Comparison of ENCODE assay signal across 8 cellular contexts in genomic region chr13:85798999-85799646, GRCh38. TPM values are rescaled to one million over a fixed set of nuclear protein-coding genes. Genes with fewer than 3 reads are reported as not detected.
DNase-seq lines count a peak whose midpoint lies in the region; ATAC-seq, FAIRE-seq and TF ChIP-seq lines count a peak whose summit lies in the region.

Gene SLITRK6 (minus strand): TSS chr13:85799419. CDS start chr13:85796508, 2,911 bp downstream.

- intact Hi-C loops in HCT116 (cut with micrococcal nuclease): no loop called here
- intact Hi-C loops in gastrocnemius medialis (cut with DNase I; ENCODE audit: low total_unique reads): no loop called here

- H3K79me2 ChIP-seq in HCT116 (ENCODE audit: insufficient read depth, low read length): no peaks in the 10 kb centered on the region

- ATAC-seq in HCT116 (peak; percentile 75), gastrocnemius medialis (no peak)

- no peak for TF ChIP-seq CTCF in HCT116 (IDR thresholded peaks at IDR 0.05 in 2 of 3, conservative IDR thresholded peaks at IDR 0.05 in 1 of 3; ENCODE audit: borderline replicate concordance in 1 of 3, insufficient read depth in 1 of 3, low read depth in 2 of 3, low read length in 2 of 3)
- TF ChIP-seq CTCF in endothelial cell (IDR thresholded peaks at IDR 0.05; ENCODE audit: unreplicated experiment): no peak
- no peak for TF ChIP-seq CTCF in gastrocnemius medialis (IDR thresholded peaks at IDR 0.05 in 4 of 5, conservative IDR thresholded peaks at IDR 0.05 in 1 of 5)

- H3K4me3 ChIP-seq in HCT116 (replicated peaks in 1 of 2; ENCODE audit: low read depth in 1 of 2, low read length in 2 of 2): no peak within 1 kb of the TSS
- no peak within 1 kb of the TSS for H3K4me3 ChIP-seq in small intestine (ENCODE audit: low read depth in 1 of 2, low read length in 2 of 2)
- no peak within 1 kb of the TSS for H3K4me3 ChIP-seq in gastrocnemius medialis

- no peaks in the 10 kb centered on the region for H3K9me2 ChIP-seq in HCT116 (ENCODE audit: insufficient read depth)

- peaks cover 14% of the 10 kb centered on the region for H3K4me1 Mint-ChIP-seq in endothelial cell (ENCODE audit: unreplicated experiment)

- CTCF ChIA-PET in HCT116 (lab: Charles Lee): interaction anchor here (1.4 kb wide), 1 partner anchor 29 kb away, joined by 5 read pairs; no protein-coding TSS in a partner anchor

- H2AFZ ChIP-seq in HCT116 (ENCODE audit: low read depth, low read length, poor library complexity, severe bottlenecking): no peak within 1 kb of the TSS

- TF ChIP-seq RAD21 in HCT116 (IDR thresholded peaks at IDR 0.05; ENCODE audit: low read depth): peak; percentile 27; the same call in 1 of the 2 replicates

- no peaks in the 10 kb centered on the region for H4K20me1 ChIP-seq in HCT116 (ENCODE audit: insufficient read depth)

- no peak within 1 kb of the TSS for H3K9ac ChIP-seq in HCT116 (ENCODE audit: low read length)

- H3K4me2 ChIP-seq in HCT116 (ENCODE audit: low read length): 0 out of 2 replicates have a peak within 1 kb of the TSS, but pooled peaks have one; percentile 12

- H3K36me3 Mint-ChIP-seq in endothelial cell (ENCODE audit: low read depth, unreplicated experiment): peaks cover 18% of the 10 kb centered on the region

- DNase-seq in HCT116 (ENCODE audit: low read depth, low spot score): peak; percentile 15
- peak; percentile 94 for DNase-seq in NCI-H748 (lab: John Stamatoyannopoulos, UW; ENCODE audit: unreplicated experiment)
- DNase-seq in endothelial cell (ENCODE audit: low spot score): peak; percentile 18
- DNase-seq in putamen (ENCODE audit: low spot score): peak; percentile 55
- no peak for DNase-seq in small intestine
- no peak for DNase-seq in gastrocnemius medialis
- DNase-seq in stimulated activated CD8-positive, alpha-beta memory T cell treated with anti-CD3 and anti-CD28 coated beads, Interleukin-4, amount 100 ng/mL, for 48 hours: no peak
- DNase-seq in stimulated activated CD4-positive, alpha-beta T cell treated with anti-CD3 and anti-CD28 coated beads, Interleukin-2, amount 100 ng/mL, for 48 hours: no peak

- H3K4me3 Mint-ChIP-seq in endothelial cell (ENCODE audit: unreplicated experiment): peak within 1 kb of the TSS; percentile 87

- POLR2A ChIA-PET in HCT116 (lab: Charles Lee): no interaction called here

- WGBS in small intestine, 3 donors: 17 to 30% (median 28%) methylated on average over 5 of the region's 5 CpGs

- H3K27ac Mint-ChIP-seq in endothelial cell (ENCODE audit: unreplicated experiment): peak within 1 kb of the TSS; percentile 50

- no peaks in the 10 kb centered on the region for H3K36me3 ChIP-seq in HCT116 (ENCODE audit: control insufficient read depth in 1 of 2, insufficient read depth in 2 of 2, low read length in 2 of 2)
- no peaks in the 10 kb centered on the region for H3K36me3 ChIP-seq in small intestine (ENCODE audit: control insufficient read depth in 2 of 2, insufficient read depth in 2 of 2, low read length in 2 of 2)
- H3K36me3 ChIP-seq in gastrocnemius medialis: no peaks in the 10 kb centered on the region

- H3K9me3 ChIP-seq in HCT116 (ENCODE audit: control insufficient read depth in 1 of 2, insufficient read depth in 1 of 2, low read depth in 1 of 2, low read length in 2 of 2): no peaks in the 10 kb centered on the region; a peak in 1 of 4 replicates
- no peaks in the 10 kb centered on the region for H3K9me3 ChIP-seq in small intestine (ENCODE audit: control insufficient read depth, low read depth)
- H3K9me3 ChIP-seq in gastrocnemius medialis: no peaks in the 10 kb centered on the region

- no TSS peak for BruUV-seq in HCT116 (replicated peaks; lab: Mats Ljungman, UMichigan)

- no peak for FAIRE-seq in small intestine (lab: Jason Lieb, UNC)

- H3K4me1 ChIP-seq in HCT116 (ENCODE audit: control insufficient read depth in 1 of 2, insufficient read depth in 2 of 2, low read length in 2 of 2) (no peaks in the 10 kb centered on the region), small intestine (ENCODE audit: control insufficient read depth in 2 of 2, insufficient read depth in 1 of 2, low read depth in 1 of 2, low read length in 1 of 2) (no peaks in the 10 kb centered on the region), gastrocnemius medialis (no peaks in the 10 kb centered on the region)

- no peaks in the 10 kb centered on the region for H3K27me3 Mint-ChIP-seq in endothelial cell (ENCODE audit: unreplicated experiment)

- in situ Hi-C loops in gastrocnemius medialis (cut with MboI; ENCODE audit: low sequenced_read_pairs in 4 of 4): no loop called here

- TF ChIP-seq POLR2A in HCT116 (IDR thresholded peaks at IDR 0.05; ENCODE audit: borderline replicate concordance, extremely low read depth, insufficient read depth, insufficient read length) (no peak), gastrocnemius medialis (IDR thresholded peaks at IDR 0.05) (no peak)

- RAD21 ChIA-PET in HCT116 (lab: Charles Lee; ENCODE audit: low non-redundant PET in 1 of 2, low total read pairs in 2 of 2, uncharacterized antibody in 2 of 2, unreplicated experiment in 2 of 2): no interaction called here

- no peaks in the 10 kb centered on the region for H3K9me3 Mint-ChIP-seq in endothelial cell (ENCODE audit: unreplicated experiment)

- H3K27ac ChIP-seq in HCT116 (ENCODE audit: low read depth, low read length): no peak within 1 kb of the TSS
- H3K27ac ChIP-seq in small intestine (ENCODE audit: low read depth in 1 of 2, low read length in 1 of 2): no peak within 1 kb of the TSS
- H3K27ac ChIP-seq in gastrocnemius medialis: no peak within 1 kb of the TSS

- H3K27me3 ChIP-seq in HCT116 (ENCODE audit: insufficient read depth, low read length): no peaks in the 10 kb centered on the region
- H3K27me3 ChIP-seq in small intestine (ENCODE audit: control insufficient read depth in 2 of 2, insufficient read depth in 2 of 2, low read length in 2 of 2): no peaks in the 10 kb centered on the region
- no peaks in the 10 kb centered on the region for H3K27me3 ChIP-seq in gastrocnemius medialis

TF ChIP-seq in HCT116, 20 proteins besides CTCF, POLR2A, EP300 and RAD21:
- TF ChIP-seq CEBPB (IDR thresholded peaks at IDR 0.05; ENCODE audit: low read depth) (no peak), ZFX (IDR thresholded peaks at IDR 0.05) (no peak), ELF1 (IDR thresholded peaks at IDR 0.05; ENCODE audit: borderline replicate concordance, low read depth) (no peak), FOSL1 (IDR thresholded peaks at IDR 0.05; ENCODE audit: low read depth) (no peak), CBX3 (IDR thresholded peaks at IDR 0.05; ENCODE audit: low read depth) (no peak), YY1 (IDR thresholded peaks at IDR 0.05; ENCODE audit: extremely low read depth, insufficient replicate concordance, low read depth, low read length) (no peak), ZNF274 (IDR thresholded peaks at IDR 0.05; ENCODE audit: low read depth, low read length) (no peak), SRF (IDR thresholded peaks at IDR 0.05; ENCODE audit: low read depth) (no peak), EZH2 (IDR thresholded peaks at IDR 0.05) (no peak), SIN3A (IDR thresholded peaks at IDR 0.05; ENCODE audit: low read depth) (no peak), ATF3 (IDR thresholded peaks at IDR 0.05) (no peak), TCF7L2 (IDR thresholded peaks at IDR 0.05; ENCODE audit: borderline replicate concordance, extremely low read depth, insufficient read depth, insufficient read length) (no peak), POLR2AphosphoS5 (IDR thresholded peaks at IDR 0.05; ENCODE audit: low read depth, low read length) (no peak), REST (IDR thresholded peaks at IDR 0.05; ENCODE audit: low read depth) (no peak), EZH2phosphoT487 (IDR thresholded peaks at IDR 0.05; ENCODE audit: borderline replicate concordance) (no peak)

RNA-seq across cellular contexts. Expression of gene SLITRK6, which starts in this region (rescaled TPM):
- not detected for total RNA-seq in HCT116 (2021; ENCODE audit: unreplicated experiment)
- 0.05 TPM in 1 of 2 replicates, not detected in the other for polyA plus RNA-seq in HCT116 (2012)
- 53.1 TPM for total RNA-seq in endothelial cell (ENCODE audit: unreplicated experiment)
- polyA plus RNA-seq in small intestine: under 1 TPM in 1 of 3 donors, not detected in 2; 0.64 TPM
- total RNA-seq in gastrocnemius medialis: not detected

Comparison
In these comparisons a context has a peak if more than half of its experiments do, and no peak if none do; other contexts are left out.
1. RNA of gene SLITRK6 (total RNA-seq): 53.1 TPM in endothelial cell (single experiment); not detected in gastrocnemius medialis and not detected in HCT116 (single experiment); every median in the first group is over 10 times any median in the second.
2. Peak in DNase-seq, ATAC-seq and H3K4me2 ChIP-seq in HCT116; RNA of the gene not detected or under 1 TPM.
3. DNase-seq: peak in NCI-H748 (single experiment), endothelial cell (single experiment) and putamen (single experiment); none in small intestine (single experiment), gastrocnemius medialis (0 of 2), stimulated activated CD8-positive, alpha-beta memory T cell treated with anti-CD3 and anti-CD28 coated beads, Interleukin-4, amount 100 ng/mL, for 48 hours (single experiment) and stimulated activated CD4-positive, alpha-beta T cell treated with anti-CD3 and anti-CD28 coated beads, Interleukin-2, amount 100 ng/mL, for 48 hours (0 of 2).